In genomic region chr10:133276435-133277201, GRCh38 we compare ENCODE assay signal across 8 cellular contexts. TPM values are rescaled to one million over a fixed set of nuclear protein-coding genes. Genes with fewer than 3 reads are reported as not detected.
DNase-seq lines count a peak whose midpoint lies in the region; ATAC-seq, FAIRE-seq and TF ChIP-seq lines count a peak whose summit lies in the region.

Gene ADAM8 (minus strand): TSS chr10:133276868. CDS start chr10:133276817, 51 bp downstream.

- POLR2A ChIA-PET in HepG2 (lab: Yijun Ruan, JAX) = no interaction called here

- intact Hi-C loops in ascending aorta (cut with DNase I) (no loop called here), HepG2 (cut with micrococcal nuclease; ENCODE audit: unreplicated experiment) (no loop called here)

- TF ChIP-seq CTCF in ascending aorta (IDR thresholded peaks at IDR 0.05) (no peak), HepG2 (CRISPR knock-in tag; IDR thresholded peaks at IDR 0.05) (no peak)

- H3K27me3 ChIP-seq in ascending aorta (no peaks in the 10 kb centered on the region), HepG2 (ENCODE audit: control insufficient read depth in 1 of 2, insufficient read depth in 2 of 2, low read length in 2 of 2) (peaks cover 0 to 21% of the 10 kb centered on the region in 2 experiments; a peak in 3 of 5 replicates)

- BruUV-seq in HepG2 (replicated peaks; lab: Mats Ljungman, UMichigan) = no TSS peak

- H3K9me3 ChIP-seq in ascending aorta (no peaks in the 10 kb centered on the region), HepG2 (ENCODE audit: low read length) (no peaks in the 10 kb centered on the region)

- no peak for TF ChIP-seq POLR2A in HepG2 (IDR thresholded peaks at IDR 0.05; ENCODE audit: insufficient read depth in 1 of 2, low read depth in 2 of 2, low read length in 2 of 2)

- TF ChIP-seq EP300 in HepG2 (IDR thresholded peaks at IDR 0.05; ENCODE audit: low read depth in 2 of 2, low read length in 2 of 2) (no peak), HepG2 (CRISPR knock-in tag; IDR thresholded peaks at IDR 0.05; ENCODE audit: borderline replicate concordance) (no peak)

- in situ Hi-C loops in HepG2 (cut with HindIII; ENCODE audit: extremely low pct_ligation_motif_present, low pct_unique_long_range_greater_than_20kb) = no loop called here

- H3K79me2 ChIP-seq in HepG2 (ENCODE audit: insufficient read depth, low read length) = no peaks in the 10 kb centered on the region

- DNase-seq in GM18507 (ENCODE audit: extremely low spot score, insufficient read length, low read depth) = peak; percentile 88
- DNase-seq in SK-N-DZ (ENCODE audit: low spot score) = peak; percentile 40
- DNase-seq in ascending aorta (ENCODE audit: low spot score in 2 of 2) = no peak
- DNase-seq in HepG2 (ENCODE audit: low spot score) = no peak
- DNase-seq in stimulated activated naive CD4-positive, alpha-beta T cell treated with Interleukin-2 at 50 U/mL for 16 hours (lab: John Stamatoyannopoulos, UW) = peak; percentile 61
- no peak for DNase-seq in NCI-H1694 treated with DMSO at 0.1 percent for 48 hours (lab: John Stamatoyannopoulos, UW)
- DNase-seq in GF-D8 (lab: John Stamatoyannopoulos, UW) = no peak

- peak; percentile 41 for ATAC-seq in HG02642 (IDR thresholded peaks at IDR 0.05; ENCODE audit: poor library complexity, unreplicated experiment)
- no peak for ATAC-seq in HepG2

- FAIRE-seq in GM18507 (lab: Jason Lieb, UNC) = peak; percentile 80
- FAIRE-seq in HepG2 (lab: Jason Lieb, UNC) = no peak

- no peak within 1 kb of the TSS for H3K9ac ChIP-seq in HepG2 (ENCODE audit: insufficient read depth, low read depth, low read length)

- CTCF ChIA-PET in HepG2 (lab: Yijun Ruan, JAX; ENCODE audit: low intra/inter-chr PET ratio, low total read pairs) = no interaction called here

- H2AFZ ChIP-seq in HepG2 (ENCODE audit: low read length) = no peak within 1 kb of the TSS

- H3K27ac ChIP-seq in ascending aorta = no peak within 1 kb of the TSS
- no peak within 1 kb of the TSS for H3K27ac ChIP-seq in HepG2 (ENCODE audit: extremely low read length, insufficient read depth, low read length)

- H4K20me1 ChIP-seq in HepG2 (ENCODE audit: insufficient read depth, low read length) = peaks cover 7% of the 10 kb centered on the region; the same call in 1 of the 2 replicates

- H3K4me3 ChIP-seq in ascending aorta (peak within 1 kb of the TSS in 1 of 2 donors; percentile 49), HepG2 (replicated peaks in 1 of 3; ENCODE audit: insufficient read depth in 1 of 3, low read depth in 2 of 3, low read length in 3 of 3) (peak within 1 kb of the TSS in 1 of 3 experiments; percentile 48; a peak in 1 of 6 replicates)

- H3K4me2 ChIP-seq in HepG2 (ENCODE audit: low read depth, low read length) = peak within 1 kb of the TSS; percentile 60; the same call in 1 of the 2 replicates

- H3K36me3 ChIP-seq in ascending aorta (peaks cover 20 to 31% of the 10 kb centered on the region in 2 donors), HepG2 (replicated peaks in 1 of 2; ENCODE audit: control insufficient read depth in 1 of 2, insufficient read depth in 2 of 2, low read length in 2 of 2) (peaks cover 6 to 11% of the 10 kb centered on the region in 2 experiments; a peak in 2 of 5 replicates)

- no peak for TF ChIP-seq RAD21 in HepG2 (CRISPR knock-in tag; IDR thresholded peaks at IDR 0.05)

- H3K4me1 ChIP-seq in ascending aorta = peaks cover 0 to 3% of the 10 kb centered on the region in 2 donors
- H3K4me1 ChIP-seq in HepG2 (ENCODE audit: insufficient read depth, low read length) = peaks cover 23% of the 10 kb centered on the region

- 72% methylated on average over 26 of the region's 63 CpGs for WGBS in HepG2 (ENCODE audit: low lambda C conversion rate)

TF ChIP-seq in HepG2, 621 proteins besides CTCF, POLR2A, EP300 and RAD21:
- TF ChIP-seq AHDC1 (CRISPR knock-in tag; IDR thresholded peaks at IDR 0.05; ENCODE audit: borderline replicate concordance) (no peak), RFX5 (IDR thresholded peaks at IDR 0.05; ENCODE audit: low read depth, low read length) (no peak), ZNF691 (CRISPR knock-in tag; IDR thresholded peaks at IDR 0.05; ENCODE audit: borderline replicate concordance, low read depth) (no peak), AGO2 (optimal IDR thresholded peaks at IDR 0.05; ENCODE audit: low read depth, low read length) (peak; percentile 25)

RNA-seq across cellular contexts. Expression of gene ADAM8, which starts in this region (rescaled TPM):
- polyA plus RNA-seq in SK-N-DZ (2014; cell fraction: cytosol; rRNA removed) = 0.31 and 0.51 TPM in 2 replicates
- 2.9 and 5.3 TPM in 2 replicates for polyA plus RNA-seq in SK-N-DZ (2014; cell fraction: nucleus; rRNA removed)
- total RNA-seq in ascending aorta (21.4 TPM), HepG2 (2016; rRNA removed; fragmentation: Illumina TruSeq; extraction: Trizol) (0.07 and 0.93 TPM in 2 replicates)
- total RNA-seq in HepG2 (2016; cell fraction: cytosol; rRNA removed; fragmentation: Illumina TruSeq; extraction: Trizol; ENCODE audit: low read depth) = not detected in 2 replicates
- total RNA-seq in HepG2 (2016; cell fraction: insoluble cytoplasmic fraction; rRNA removed; fragmentation: Illumina TruSeq; extraction: Trizol) = 0.37 TPM in 1 of 2 replicates, not detected in the other
- total RNA-seq in HepG2 (2016; cell fraction: membrane; rRNA removed; fragmentation: Illumina TruSeq; extraction: Trizol) = 0.06 TPM in 1 of 2 replicates, not detected in the other
- total RNA-seq in HepG2 (2016; cell fraction: nucleus; rRNA removed; fragmentation: Illumina TruSeq; extraction: Trizol) = 0.34 and 0.50 TPM in 2 replicates
- polyA plus RNA-seq in HepG2 (2011; rRNA removed) = 0.24 and 0.65 TPM in 2 replicates
- polyA plus RNA-seq in HepG2 (2011; cell fraction: cytosol; rRNA removed) = 0.04 and 0.11 TPM in 2 replicates
- polyA plus RNA-seq in HepG2 (2011; cell fraction: nucleus; rRNA removed) = 4.2 and 6.4 TPM in 2 replicates
- polyA plus RNA-seq in HepG2 (2012) = 0.08 and 0.77 TPM in 2 replicates
- polyA plus RNA-seq in HepG2 (2016; cell fraction: cytosol; fragmentation: Illumina TruSeq; extraction: Trizol; ENCODE audit: low read depth) = not detected in 2 replicates
- not detected in 2 replicates for polyA plus RNA-seq in HepG2 (2016; cell fraction: insoluble cytoplasmic fraction; fragmentation: Illumina TruSeq; extraction: Trizol; ENCODE audit: low read depth)
- 0.06 TPM in 1 of 2 replicates, not detected in the other for polyA plus RNA-seq in HepG2 (2016; cell fraction: membrane; fragmentation: Illumina TruSeq; extraction: Trizol; ENCODE audit: low read depth)
- 0.60 and 0.63 TPM in 2 replicates for polyA plus RNA-seq in HepG2 (2016; cell fraction: nucleus; fragmentation: Illumina TruSeq; extraction: Trizol; ENCODE audit: insufficient read depth, low read depth)
- 0.06 and 2.8 TPM in 2 replicates for polyA minus RNA-seq in HepG2 (2011; rRNA and poly(A)+ RNA removed; ENCODE audit: low replicate concordance)
- not detected in 2 replicates for polyA minus RNA-seq in HepG2 (2011; cell fraction: cytosol; rRNA and poly(A)+ RNA removed)
- 1.6 and 1.7 TPM in 2 replicates for polyA minus RNA-seq in HepG2 (2011; cell fraction: nucleus; rRNA and poly(A)+ RNA removed)

Comparison
In these comparisons a context has a peak if more than half of its experiments do, and no peak if none do; other contexts are left out.
1. RNA of gene ADAM8 (total RNA-seq): 21.4 TPM in ascending aorta (single experiment); 0.06 to 0.93 TPM in HepG2; every median in the first group is over 10 times any median in the second.
2. DNase-seq: peak in GM18507 (single experiment), SK-N-DZ (single experiment) and stimulated activated naive CD4-positive, alpha-beta T cell treated with Interleukin-2 at 50 U/mL for 16 hours (single experiment); none in ascending aorta (0 of 2), HepG2 (single experiment), NCI-H1694 treated with DMSO at 0.1 percent for 48 hours (single experiment) and GF-D8 (single experiment).